ENCODE assay signal across 14 cellular contexts in genomic region chr12:121641343-121641630, GRCh38. TPM values are rescaled to one million over a fixed set of nuclear protein-coding genes. Genes with fewer than 3 reads are reported as not detected.
"Had no signal": no experiment of that assay in that cellular context is flagged by ENCODE, and none has a peak within 500 bp of the region (broad histone marks: within the 10 kb centered on the region; RNA-seq: fewer than 3 reads in every experiment).

No MANE protein-coding gene starts in this region.

- H3K27ac ChIP-seq: colonic mucosa, gastroesophageal sphincter, SK-N-MC, testis, upper lobe of right lung had no signal

- H3K36me3 ChIP-seq: colonic mucosa had no signal

- H3K9me3 ChIP-seq: colonic mucosa, gastroesophageal sphincter, testis, upper lobe of right lung had no signal

- H3K27me3 Mint-ChIP-seq: stimulated activated naive CD8-positive, alpha-beta T cell treated with anti-CD3 and anti-CD28 coated beads, Interleukin-15, amount 100 ng/mL, for 72 hours had no signal

- H3K27me3 ChIP-seq: colonic mucosa, gastroesophageal sphincter, testis, upper lobe of right lung had no signal

- H3K9me3 Mint-ChIP-seq: stimulated activated naive CD8-positive, alpha-beta T cell treated with anti-CD3 and anti-CD28 coated beads, Interleukin-15, amount 100 ng/mL, for 72 hours had no signal

- ATAC-seq: gastroesophageal sphincter; stimulated activated naive CD8-positive, alpha-beta T cell treated with anti-CD3 and anti-CD28 coated beads, Interleukin-15, amount 100 ng/mL, for 72 hours; upper lobe of right lung had no signal

- FAIRE-seq: astrocyte had no signal

- H3K4me3 Mint-ChIP-seq: stimulated activated naive CD8-positive, alpha-beta T cell treated with anti-CD3 and anti-CD28 coated beads, Interleukin-15, amount 100 ng/mL, for 72 hours had no signal

- H3K4me3 ChIP-seq: colonic mucosa, gastroesophageal sphincter, SK-N-MC, testis, upper lobe of right lung had no signal

- DNase-seq: activated CD4-positive, alpha-beta T cell treated with anti-CD3 and anti-CD28 coated beads, Interleukin-2, amount 50 U/mL, for 4 hours; activated CD8-positive, alpha-beta memory T cell treated with anti-CD3 and anti-CD28 coated beads, Interleukin-2, amount 50 U/mL, for 48 hours; colonic mucosa; effector CD8-positive, alpha-beta T cell; posterior cingulate gyrus; stimulated activated CD4-positive, alpha-beta T cell treated with anti-CD3 and anti-CD28 coated beads, Interleukin-15, amount 100 ng/mL, for 24 hours; stimulated activated CD4-positive, alpha-beta T cell treated with anti-CD3 and anti-CD28 coated beads, Interleukin-4, amount 100 ng/mL, for 24 hours; stimulated activated naive CD8-positive, alpha-beta T cell treated with anti-CD3 and anti-CD28 coated beads, Interleukin-15, amount 100 ng/mL, for 72 hours; testis; upper lobe of right lung had no signal

- H3K4me1 ChIP-seq: colonic mucosa had no signal

RNA-seq across cellular contexts. Expression of gene MORN3, which starts 28.2 kb away (rescaled TPM):
- total RNA-seq: colonic mucosa, mesenteric fat pad had no signal
